25 cellular contexts compared by ENCODE assay signal in the genomic region with DNA sequence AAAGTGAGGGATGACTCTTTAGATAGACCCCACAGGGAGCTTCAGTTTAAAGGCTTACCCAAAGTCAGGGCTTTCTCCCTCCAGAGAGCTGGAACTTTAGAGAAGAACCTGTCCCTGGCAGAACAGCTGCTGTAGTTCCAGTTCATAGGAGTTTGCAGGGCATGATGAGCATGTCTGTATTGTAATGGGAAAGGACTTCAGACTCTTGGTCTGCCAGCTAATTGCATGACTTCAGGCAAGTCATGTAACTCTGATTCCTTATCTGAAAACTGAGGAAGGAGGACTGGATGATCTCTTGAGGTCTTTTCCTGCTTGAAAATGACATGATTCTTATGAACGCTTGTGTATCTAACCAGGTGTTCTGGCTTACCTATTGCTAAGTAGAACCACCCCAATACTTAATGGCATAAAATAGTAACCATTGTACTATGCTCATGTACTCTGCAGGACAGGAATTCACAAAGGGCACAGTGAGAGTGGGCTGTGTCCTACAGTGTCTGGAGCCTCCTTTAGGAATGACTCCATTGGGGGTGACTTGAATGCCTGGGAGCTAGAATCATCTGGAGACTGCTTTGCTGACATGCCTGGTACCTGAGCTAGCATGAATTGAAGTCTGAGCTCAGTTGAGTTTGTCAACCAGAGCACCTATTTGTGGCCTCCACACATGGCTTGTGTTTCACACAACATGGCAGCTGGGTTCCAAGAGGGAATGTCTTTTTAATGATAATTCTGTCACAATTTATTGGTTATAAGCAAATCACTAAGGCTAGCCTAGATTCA. TPM values are rescaled to one million over a fixed set of nuclear protein-coding genes. Genes with fewer than 3 reads are reported as not detected.
"Had no signal": no experiment of that assay in that cellular context is flagged by ENCODE, and none has a peak within 500 bp of the region (broad histone marks: within the 10 kb centered on the region; RNA-seq: fewer than 3 reads in every experiment).

No MANE protein-coding gene starts in this region.

- FAIRE-seq: RCC 7860 had no signal

- DNase-seq: activated CD4-positive, alpha-beta memory T cell treated with anti-CD3 and anti-CD28 coated beads for 36 hours; activated CD4-positive, alpha-beta T cell treated with anti-CD3 and anti-CD28 coated beads, Interleukin-2, amount 10 ng/mL, durations not matched to agents 7 days and 5 days; activated CD4-positive, CD25-positive, alpha-beta regulatory T cell; activated gamma-delta T cell; activated naive CD4-positive, alpha-beta T cell treated with anti-CD3 and anti-CD28 coated beads for 36 hours; activated naive CD8-positive, alpha-beta T cell treated with anti-CD3 and anti-CD28 coated beads for 36 hours; activated T-cell treated with anti-CD3 and anti-CD28 coated beads for 4 hours; activated T-cell treated with anti-CD3 and anti-CD28 coated beads, Interleukin-2, amount 50 U/mL, for 48 hours; brain microvascular endothelial cell; MG63; MV-4-11; NCI-H1092 treated with DMSO at 0.1 percent for 48 hours; NCI-H1436; NCI-H1694 treated with DMSO at 0.1 percent for 48 hours; NCI-H2029 treated with DMSO at 0.1 percent for 48 hours; NCI-H446; NCI-H524; PC-3; SHP77 treated with DMSO at 0.1 percent for 48 hours; T-cell had no signal

- H3K9me3 ChIP-seq: MG63 had no signal

- H3K27me3 ChIP-seq: brain microvascular endothelial cell, MG63 had no signal

- H3K27ac ChIP-seq: brain microvascular endothelial cell, VCaP had no signal

- H3K4me3 ChIP-seq: MG63 had no signal

- H3K36me3 ChIP-seq: brain microvascular endothelial cell, MG63 had no signal

RNA-seq across cellular contexts. Expression of gene SP5, which starts 18.9 kb away (rescaled TPM):
- total RNA-seq: activated CD4-positive, alpha-beta memory T cell treated with anti-CD3 and anti-CD28 coated beads for 36 hours; activated CD4-positive, alpha-beta T cell treated with anti-CD3 and anti-CD28 coated beads, Interleukin-2, amount 10 ng/mL, durations not matched to agents 7 days and 5 days; activated CD8-positive, alpha-beta memory T cell treated with anti-CD3 and anti-CD28 coated beads for 36 hours; activated naive CD4-positive, alpha-beta T cell treated with anti-CD3 and anti-CD28 coated beads for 36 hours; activated naive CD8-positive, alpha-beta T cell treated with anti-CD3 and anti-CD28 coated beads for 36 hours; T-cell had no signal

RNA-seq across cellular contexts. Expression of gene ERICH2, which starts 36.2 kb away (rescaled TPM):
- total RNA-seq: activated CD4-positive, alpha-beta memory T cell treated with anti-CD3 and anti-CD28 coated beads for 36 hours; activated CD4-positive, alpha-beta T cell treated with anti-CD3 and anti-CD28 coated beads, Interleukin-2, amount 10 ng/mL, durations not matched to agents 7 days and 5 days; activated CD8-positive, alpha-beta memory T cell treated with anti-CD3 and anti-CD28 coated beads for 36 hours; activated naive CD4-positive, alpha-beta T cell treated with anti-CD3 and anti-CD28 coated beads for 36 hours; activated T-helper 17 cell treated with anti-CD3 and anti-CD28 coated beads, Interleukin-2, amount 50 U/mL, for 72 hours; T-cell; T-helper 2 cell treated with Interferon-gamma antibody and Interleukin-4, amounts not matched to agents 100 ng/mL and 5 ng/mL, for 36 hours had no signal
